Comparison of ENCODE assay signal across 9 cellular contexts in the genomic region with DNA sequence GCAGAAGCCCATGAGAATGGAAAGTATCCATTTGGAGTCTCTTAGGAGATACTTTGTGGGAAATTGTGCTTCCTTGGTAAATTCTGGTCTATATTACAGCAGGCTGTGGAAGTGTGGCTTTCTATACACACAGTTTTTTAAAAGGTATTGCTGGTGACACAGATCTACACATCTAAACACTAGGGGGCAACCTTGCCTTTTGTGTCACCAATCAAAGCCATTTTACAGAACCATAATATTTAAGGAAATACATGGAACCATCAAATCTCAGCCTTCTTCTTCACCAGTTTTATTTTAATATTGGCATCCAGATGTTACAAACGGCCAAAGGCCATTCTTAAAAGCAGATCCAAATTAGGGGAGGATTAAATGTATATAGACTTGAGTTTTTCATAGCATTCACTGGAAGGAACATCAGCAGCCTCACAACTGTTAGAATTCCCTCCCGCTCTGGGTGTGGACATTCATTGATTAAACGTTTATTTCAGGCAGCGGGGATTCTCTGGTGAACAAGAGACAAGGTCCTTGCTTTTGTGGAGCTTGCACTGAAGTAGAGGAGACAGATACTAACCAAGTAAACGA.
DNase-seq lines count a peak whose midpoint lies in the region; FAIRE-seq and TF ChIP-seq lines count a peak whose summit lies in the region.
"Had no signal": no experiment of that assay in that cellular context is flagged by ENCODE, and none has a peak within 500 bp of the region (broad histone marks: within the 10 kb centered on the region; RNA-seq: fewer than 3 reads in every experiment).

No MANE protein-coding gene starts in this region.

- dilution Hi-C loops in keratinocyte (cut with MboI; ENCODE audit: extremely low pct_ligation_motif_present, low sequenced_read_pairs): no loop called here

- DNase-seq in AG08395 (ENCODE audit: low spot score) (peak; percentile 58), GM03348 (ENCODE audit: low spot score) (peak; percentile 70), Peyer's patch (peak in 1 of 3 donors; percentile 78), T47D (ENCODE audit: low read depth in 1 of 2, low spot score in 1 of 2) (peak; percentile 24 to 72), keratinocyte (ENCODE audit: low read depth, low spot score) (no peak), stomach (no peak)
- no peak for DNase-seq in activated CD4-positive, CD25-positive, alpha-beta regulatory T cell treated with anti-CD3 and anti-CD28 coated beads, Interleukin-2, amount 50 U/mL, for 72 hours

- no peak overlapping the region for H3K4me3 ChIP-seq in Peyer's patch
- H3K4me3 ChIP-seq in keratinocyte (ENCODE audit: control insufficient read depth in 2 of 3, extremely low read depth in 1 of 3, insufficient read depth in 2 of 3, low read depth in 1 of 3, low read length in 3 of 3): no peak overlapping the region
- H3K4me3 ChIP-seq in stomach: no peak overlapping the region
- H3K4me3 ChIP-seq: skin epidermis had no signal

- no peak overlapping the region for H3K4me2 ChIP-seq in keratinocyte (ENCODE audit: control insufficient read depth, extremely low read depth, insufficient read depth, low read depth, low read length)

- H3K27me3 ChIP-seq in Peyer's patch (no peaks in the 10 kb centered on the region), keratinocyte (ENCODE audit: control insufficient read depth, extremely low read depth, insufficient read depth, low read length) (no peaks in the 10 kb centered on the region), stomach (no peaks in the 10 kb centered on the region)

- H3K27ac ChIP-seq in Peyer's patch (no peak overlapping the region), keratinocyte (ENCODE audit: control insufficient read depth, insufficient read depth, low read length) (no peak overlapping the region), stomach (no peak overlapping the region)
- H3K27ac ChIP-seq: skin epidermis had no signal

- peak; percentile 92 for TF ChIP-seq RAD21 in Ishikawa (IDR thresholded peaks at IDR 0.05; ENCODE audit: low read depth)

- H2AFZ ChIP-seq in keratinocyte (ENCODE audit: control insufficient read depth, low read length): no peak overlapping the region

- H3K36me3 ChIP-seq in Peyer's patch (no peaks in the 10 kb centered on the region), keratinocyte (ENCODE audit: control insufficient read depth in 2 of 2, extremely low read depth in 1 of 2, insufficient read depth in 2 of 2, low read length in 2 of 2) (no peaks in the 10 kb centered on the region), stomach (no peaks in the 10 kb centered on the region)

- intact Hi-C loops in stomach (cut with DNase I; ENCODE audit: low total_unique reads): loop anchor here (5.0 kb wide), 1 partner anchor 211 kb away; no protein-coding TSS in a partner anchor

- TF ChIP-seq CTCF in Peyer's patch (IDR thresholded peaks at IDR 0.05) (peak; percentile 45 to 90 (median 82)), keratinocyte (optimal IDR thresholded peaks at IDR 0.05 in 1 of 3, IDR thresholded peaks at IDR 0.05 in 1 of 3, conservative IDR thresholded peaks at IDR 0.05 in 1 of 3; ENCODE audit: extremely low read depth in 1 of 3, insufficient read depth in 2 of 3, low read length in 3 of 3) (peak in 2 of 3 experiments; percentile 58 to 60), stomach (IDR thresholded peaks at IDR 0.05) (peak in 5 of 7 experiments; percentile 42 to 74 (median 60))

- 31 to 35% (median 35%) methylated on average over 5 of the region's 5 CpGs for WGBS in stomach, 5 donors

- H3K4me1 ChIP-seq in Peyer's patch: no peaks in the 10 kb centered on the region
- no peaks in the 10 kb centered on the region for H3K4me1 ChIP-seq in keratinocyte (ENCODE audit: control insufficient read depth, extremely low read depth, insufficient read depth, low read length)
- peaks cover 0 to 14% (median 6%) of the 10 kb centered on the region in 4 donors for H3K4me1 ChIP-seq in stomach

- in situ Hi-C loops in T47D (cut with HindIII; ENCODE audit: low pct_unique_long_range_greater_than_20kb, low sequenced_read_pairs): no loop called here

- H3K9ac ChIP-seq in keratinocyte (ENCODE audit: control insufficient read depth, extremely low read depth, insufficient read depth, low read length): no peak overlapping the region

- no peak for TF ChIP-seq POLR2A in Peyer's patch (IDR thresholded peaks at IDR 0.05)
- TF ChIP-seq POLR2A in stomach (IDR thresholded peaks at IDR 0.05): no peak

- TF ChIP-seq EP300 in Ishikawa (IDR thresholded peaks at IDR 0.05; ENCODE audit: borderline replicate concordance): no peak
- TF ChIP-seq EP300 in stomach (IDR thresholded peaks at IDR 0.05): no peak

- no peaks in the 10 kb centered on the region for H3K9me1 ChIP-seq in keratinocyte (ENCODE audit: control insufficient read depth, extremely low read depth, insufficient read depth, low read length)

- no peaks in the 10 kb centered on the region for H3K79me2 ChIP-seq in keratinocyte (ENCODE audit: control insufficient read depth, insufficient read depth, low read length)

- H3K9me3 ChIP-seq in Peyer's patch: no peaks in the 10 kb centered on the region
- no peaks in the 10 kb centered on the region for H3K9me3 ChIP-seq in keratinocyte (ENCODE audit: control insufficient read depth, low read depth, low read length)
- no peaks in the 10 kb centered on the region for H3K9me3 ChIP-seq in stomach

- no peaks in the 10 kb centered on the region for H4K20me1 ChIP-seq in keratinocyte (ENCODE audit: control insufficient read depth, extremely low read depth, insufficient read depth, low read length)

- no peak for FAIRE-seq in keratinocyte (lab: Jason Lieb, UNC)

TF ChIP-seq in Ishikawa, 13 proteins besides CTCF, POLR2A, EP300 and RAD21:
- TF ChIP-seq REST (IDR thresholded peaks at IDR 0.05; ENCODE audit: low read depth) (no peak), TEAD4 (IDR thresholded peaks at IDR 0.05) (no peak), NFIC (IDR thresholded peaks at IDR 0.05) (no peak), TAF1 (IDR thresholded peaks at IDR 0.05; ENCODE audit: low read depth) (no peak), FOXM1 (IDR thresholded peaks at IDR 0.05; ENCODE audit: borderline replicate concordance, low read depth) (no peak), ZBTB7A (IDR thresholded peaks at IDR 0.05; ENCODE audit: low read depth) (no peak), EGR1 (IDR thresholded peaks at IDR 0.05) (no peak), CEBPB (IDR thresholded peaks at IDR 0.05) (no peak), CREB1 (IDR thresholded peaks at IDR 0.05; ENCODE audit: low read depth) (no peak)

Comparison
In these comparisons a context has a peak if more than half of its experiments do, and no peak if none do; other contexts are left out.
1. DNase-seq: peak in AG08395 (single experiment), GM03348 (single experiment) and T47D (2 of 2); none in keratinocyte (single experiment), stomach (single experiment) and activated CD4-positive, CD25-positive, alpha-beta regulatory T cell treated with anti-CD3 and anti-CD28 coated beads, Interleukin-2, amount 50 U/mL, for 72 hours (single experiment).
2. Peak in every context shown above with its lines, with median percentiles within 50 percentile points of each other: CTCF ChIP-seq.